1 cellular context compared by ENCODE assay signal in the genomic region with DNA sequence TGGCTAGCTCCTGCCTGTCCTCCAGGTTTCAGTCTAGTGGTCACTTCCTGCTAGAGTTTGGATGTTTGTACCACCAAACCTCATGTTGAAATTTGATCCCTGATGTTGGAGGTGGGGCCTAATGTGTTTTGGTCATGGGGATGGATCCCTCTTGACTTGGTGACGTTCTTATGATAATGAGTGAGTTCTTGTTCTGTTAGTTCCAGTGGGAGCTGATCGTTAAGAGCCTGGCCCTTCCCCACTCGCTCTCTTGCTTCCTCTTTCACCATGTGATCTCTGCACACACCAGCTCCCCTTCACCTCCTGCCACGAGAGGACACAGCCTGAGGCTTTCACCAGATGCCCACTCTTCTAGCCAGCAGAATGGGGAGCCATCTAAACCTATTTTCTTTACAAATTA.
TF ChIP-seq lines count a peak whose summit lies in the region.

No MANE protein-coding gene starts in this region.

TF ChIP-seq in GM23338, 12 proteins besides CTCF, POLR2A, EP300 and RAD21 (continued from another document):
- TF ChIP-seq, protein P1, sequence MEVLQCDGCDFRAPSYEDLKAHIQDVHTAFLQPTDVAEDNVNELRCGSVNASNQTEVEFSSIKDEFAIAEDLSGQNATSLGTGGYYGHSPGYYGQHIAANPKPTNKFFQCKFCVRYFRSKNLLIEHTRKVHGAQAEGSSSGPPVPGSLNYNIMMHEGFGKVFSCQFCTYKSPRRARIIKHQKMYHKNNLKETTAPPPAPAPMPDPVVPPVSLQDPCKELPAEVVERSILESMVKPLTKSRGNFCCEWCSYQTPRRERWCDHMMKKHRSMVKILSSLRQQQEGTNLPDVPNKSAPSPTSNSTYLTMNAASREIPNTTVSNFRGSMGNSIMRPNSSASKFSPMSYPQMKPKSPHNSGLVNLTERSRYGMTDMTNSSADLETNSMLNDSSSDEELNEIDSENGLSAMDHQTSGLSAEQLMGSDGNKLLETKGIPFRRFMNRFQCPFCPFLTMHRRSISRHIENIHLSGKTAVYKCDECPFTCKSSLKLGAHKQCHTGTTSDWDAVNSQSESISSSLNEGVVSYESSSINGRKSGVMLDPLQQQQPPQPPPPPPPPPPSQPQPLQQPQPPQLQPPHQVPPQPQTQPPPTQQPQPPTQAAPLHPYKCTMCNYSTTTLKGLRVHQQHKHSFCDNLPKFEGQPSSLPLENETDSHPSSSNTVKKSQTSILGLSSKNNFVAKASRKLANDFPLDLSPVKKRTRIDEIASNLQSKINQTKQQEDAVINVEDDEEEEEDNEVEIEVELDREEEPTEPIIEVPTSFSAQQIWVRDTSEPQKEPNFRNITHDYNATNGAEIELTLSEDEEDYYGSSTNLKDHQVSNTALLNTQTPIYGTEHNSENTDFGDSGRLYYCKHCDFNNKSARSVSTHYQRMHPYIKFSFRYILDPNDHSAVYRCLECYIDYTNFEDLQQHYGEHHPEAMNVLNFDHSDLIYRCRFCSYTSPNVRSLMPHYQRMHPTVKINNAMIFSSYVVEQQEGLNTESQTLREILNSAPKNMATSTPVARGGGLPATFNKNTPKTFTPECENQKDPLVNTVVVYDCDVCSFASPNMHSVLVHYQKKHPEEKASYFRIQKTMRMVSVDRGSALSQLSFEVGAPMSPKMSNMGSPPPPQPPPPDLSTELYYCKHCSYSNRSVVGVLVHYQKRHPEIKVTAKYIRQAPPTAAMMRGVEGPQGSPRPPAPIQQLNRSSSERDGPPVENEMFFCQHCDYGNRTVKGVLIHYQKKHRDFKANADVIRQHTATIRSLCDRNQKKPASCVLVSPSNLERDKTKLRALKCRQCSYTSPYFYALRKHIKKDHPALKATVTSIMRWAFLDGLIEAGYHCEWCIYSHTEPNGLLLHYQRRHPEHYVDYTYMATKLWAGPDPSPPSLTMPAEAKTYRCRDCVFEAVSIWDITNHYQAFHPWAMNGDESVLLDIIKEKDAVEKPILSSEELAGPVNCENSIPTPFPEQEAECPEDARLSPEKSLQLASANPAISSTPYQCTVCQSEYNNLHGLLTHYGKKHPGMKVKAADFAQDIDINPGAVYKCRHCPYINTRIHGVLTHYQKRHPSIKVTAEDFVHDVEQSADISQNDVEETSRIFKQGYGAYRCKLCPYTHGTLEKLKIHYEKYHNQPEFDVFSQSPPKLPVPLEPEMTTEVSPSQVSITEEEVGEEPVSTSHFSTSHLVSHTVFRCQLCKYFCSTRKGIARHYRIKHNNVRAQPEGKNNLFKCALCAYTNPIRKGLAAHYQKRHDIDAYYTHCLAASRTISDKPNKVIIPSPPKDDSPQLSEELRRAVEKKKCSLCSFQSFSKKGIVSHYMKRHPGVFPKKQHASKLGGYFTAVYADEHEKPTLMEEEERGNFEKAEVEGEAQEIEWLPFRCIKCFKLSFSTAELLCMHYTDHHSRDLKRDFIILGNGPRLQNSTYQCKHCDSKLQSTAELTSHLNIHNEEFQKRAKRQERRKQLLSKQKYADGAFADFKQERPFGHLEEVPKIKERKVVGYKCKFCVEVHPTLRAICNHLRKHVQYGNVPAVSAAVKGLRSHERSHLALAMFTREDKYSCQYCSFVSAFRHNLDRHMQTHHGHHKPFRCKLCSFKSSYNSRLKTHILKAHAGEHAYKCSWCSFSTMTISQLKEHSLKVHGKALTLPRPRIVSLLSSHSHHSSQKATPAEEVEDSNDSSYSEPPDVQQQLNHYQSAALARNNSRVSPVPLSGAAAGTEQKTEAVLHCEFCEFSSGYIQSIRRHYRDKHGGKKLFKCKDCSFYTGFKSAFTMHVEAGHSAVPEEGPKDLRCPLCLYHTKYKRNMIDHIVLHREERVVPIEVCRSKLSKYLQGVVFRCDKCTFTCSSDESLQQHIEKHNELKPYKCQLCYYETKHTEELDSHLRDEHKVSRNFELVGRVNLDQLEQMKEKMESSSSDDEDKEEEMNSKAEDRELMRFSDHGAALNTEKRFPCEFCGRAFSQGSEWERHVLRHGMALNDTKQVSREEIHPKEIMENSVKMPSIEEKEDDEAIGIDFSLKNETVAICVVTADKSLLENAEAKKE (CRISPR knock-in tag; IDR thresholded peaks at IDR 0.05), result no peak
- TF ChIP-seq, protein P2, sequence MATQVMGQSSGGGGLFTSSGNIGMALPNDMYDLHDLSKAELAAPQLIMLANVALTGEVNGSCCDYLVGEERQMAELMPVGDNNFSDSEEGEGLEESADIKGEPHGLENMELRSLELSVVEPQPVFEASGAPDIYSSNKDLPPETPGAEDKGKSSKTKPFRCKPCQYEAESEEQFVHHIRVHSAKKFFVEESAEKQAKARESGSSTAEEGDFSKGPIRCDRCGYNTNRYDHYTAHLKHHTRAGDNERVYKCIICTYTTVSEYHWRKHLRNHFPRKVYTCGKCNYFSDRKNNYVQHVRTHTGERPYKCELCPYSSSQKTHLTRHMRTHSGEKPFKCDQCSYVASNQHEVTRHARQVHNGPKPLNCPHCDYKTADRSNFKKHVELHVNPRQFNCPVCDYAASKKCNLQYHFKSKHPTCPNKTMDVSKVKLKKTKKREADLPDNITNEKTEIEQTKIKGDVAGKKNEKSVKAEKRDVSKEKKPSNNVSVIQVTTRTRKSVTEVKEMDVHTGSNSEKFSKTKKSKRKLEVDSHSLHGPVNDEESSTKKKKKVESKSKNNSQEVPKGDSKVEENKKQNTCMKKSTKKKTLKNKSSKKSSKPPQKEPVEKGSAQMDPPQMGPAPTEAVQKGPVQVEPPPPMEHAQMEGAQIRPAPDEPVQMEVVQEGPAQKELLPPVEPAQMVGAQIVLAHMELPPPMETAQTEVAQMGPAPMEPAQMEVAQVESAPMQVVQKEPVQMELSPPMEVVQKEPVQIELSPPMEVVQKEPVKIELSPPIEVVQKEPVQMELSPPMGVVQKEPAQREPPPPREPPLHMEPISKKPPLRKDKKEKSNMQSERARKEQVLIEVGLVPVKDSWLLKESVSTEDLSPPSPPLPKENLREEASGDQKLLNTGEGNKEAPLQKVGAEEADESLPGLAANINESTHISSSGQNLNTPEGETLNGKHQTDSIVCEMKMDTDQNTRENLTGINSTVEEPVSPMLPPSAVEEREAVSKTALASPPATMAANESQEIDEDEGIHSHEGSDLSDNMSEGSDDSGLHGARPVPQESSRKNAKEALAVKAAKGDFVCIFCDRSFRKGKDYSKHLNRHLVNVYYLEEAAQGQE (IDR thresholded peaks at IDR 0.05; ENCODE audit: unreplicated experiment), result no peak
